ENCODE assay signal across 1 cellular context in the genomic region with DNA sequence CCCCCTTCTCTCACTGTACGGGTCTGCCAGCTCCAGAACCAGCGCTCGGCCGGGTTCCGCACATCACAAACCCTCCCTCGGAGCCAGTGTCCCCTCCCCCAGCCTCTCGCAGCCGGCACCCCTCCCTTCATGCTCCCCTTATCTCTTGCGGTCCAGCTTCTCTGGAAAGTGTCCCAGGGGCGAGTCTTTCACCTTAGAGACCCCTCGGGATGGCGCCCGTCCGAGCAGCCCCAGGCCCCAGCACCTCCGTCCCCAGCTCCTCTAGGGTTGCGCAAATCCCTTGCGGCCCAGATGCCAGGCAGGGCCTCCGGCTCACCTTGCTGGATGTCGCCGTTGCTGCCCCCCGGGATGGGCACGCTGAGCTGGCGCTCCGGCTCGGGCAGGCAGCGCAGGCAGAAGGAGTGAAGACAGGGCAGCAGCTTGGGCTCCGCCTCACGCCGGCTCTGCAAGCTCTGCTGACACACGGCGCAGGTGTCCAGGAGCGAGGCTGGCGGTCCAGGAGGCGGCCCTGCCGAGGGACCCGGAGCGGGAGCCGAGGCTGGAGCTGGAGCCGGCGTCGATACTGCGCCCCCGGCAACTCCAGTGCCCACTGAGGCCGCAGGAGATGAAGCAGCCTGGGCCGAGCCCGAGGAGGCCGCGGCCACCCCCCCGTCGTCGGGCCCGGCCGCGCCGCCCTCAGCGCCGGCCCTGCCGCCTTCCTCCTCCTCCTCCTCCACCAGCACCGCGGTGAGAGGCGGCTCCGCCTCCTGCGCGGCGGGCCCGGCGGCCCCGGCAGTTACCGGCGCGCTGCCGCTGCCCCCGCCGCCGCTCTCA.
A peak's percentile ranks its signal among the peaks of the same experiment; 100 is the strongest.
TF ChIP-seq lines count a peak whose summit lies in the region.

No MANE protein-coding gene starts in this region.

TF ChIP-seq in K562, 482 proteins besides CTCF, POLR2A, EP300 and RAD21 (continued from another document and continues in another):
- TF ChIP-seq, protein P1, sequence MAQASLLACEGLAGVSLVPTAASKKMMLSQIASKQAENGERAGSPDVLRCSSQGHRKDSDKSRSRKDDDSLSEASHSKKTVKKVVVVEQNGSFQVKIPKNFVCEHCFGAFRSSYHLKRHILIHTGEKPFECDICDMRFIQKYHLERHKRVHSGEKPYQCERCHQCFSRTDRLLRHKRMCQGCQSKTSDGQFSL (CRISPR knock-in tag; IDR thresholded peaks at IDR 0.05) = peak; percentile 74
- TF ChIP-seq, protein P1 (tag; IDR thresholded peaks at IDR 0.05) = 0 out of 4 replicates have a peak, but pooled peaks of 1 of the 2 experiments have one; percentile 48
- peak; percentile 49 for TF ChIP-seq ETS2 (tag; IDR thresholded peaks at IDR 0.05; ENCODE audit: borderline replicate concordance, poor library complexity, severe bottlenecking)
- TF ChIP-seq, protein P2, sequence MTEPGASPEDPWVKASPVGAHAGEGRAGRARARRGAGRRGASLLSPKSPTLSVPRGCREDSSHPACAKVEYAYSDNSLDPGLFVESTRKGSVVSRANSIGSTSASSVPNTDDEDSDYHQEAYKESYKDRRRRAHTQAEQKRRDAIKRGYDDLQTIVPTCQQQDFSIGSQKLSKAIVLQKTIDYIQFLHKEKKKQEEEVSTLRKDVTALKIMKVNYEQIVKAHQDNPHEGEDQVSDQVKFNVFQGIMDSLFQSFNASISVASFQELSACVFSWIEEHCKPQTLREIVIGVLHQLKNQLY (CRISPR knock-in tag; conservative IDR thresholded peaks at IDR 0.05) = no peak; a peak in 1 of 4 replicates
- peak; percentile 69 to 91; a peak in 3 of 4 replicates for TF ChIP-seq MAZ (CRISPR knock-in tag; conservative IDR thresholded peaks at IDR 0.05 in 1 of 2, IDR thresholded peaks at IDR 0.05 in 1 of 2)
- TF ChIP-seq ARID1B (IDR thresholded peaks at IDR 0.05) = peak; percentile 92
- TF ChIP-seq ESRRB (CRISPR knock-in tag; IDR thresholded peaks at IDR 0.05; ENCODE audit: borderline replicate concordance) = no peak
- no peak for TF ChIP-seq ZNF274 (IDR thresholded peaks at IDR 0.05; ENCODE audit: borderline replicate concordance, low read depth, low read length)
- no peak for TF ChIP-seq STAG1 (CRISPR knock-in tag; IDR thresholded peaks at IDR 0.05; ENCODE audit: borderline replicate concordance)
- TF ChIP-seq SIRT6 (IDR thresholded peaks at IDR 0.05; ENCODE audit: low read depth, low read length) = no peak
- TF ChIP-seq, protein P3, sequence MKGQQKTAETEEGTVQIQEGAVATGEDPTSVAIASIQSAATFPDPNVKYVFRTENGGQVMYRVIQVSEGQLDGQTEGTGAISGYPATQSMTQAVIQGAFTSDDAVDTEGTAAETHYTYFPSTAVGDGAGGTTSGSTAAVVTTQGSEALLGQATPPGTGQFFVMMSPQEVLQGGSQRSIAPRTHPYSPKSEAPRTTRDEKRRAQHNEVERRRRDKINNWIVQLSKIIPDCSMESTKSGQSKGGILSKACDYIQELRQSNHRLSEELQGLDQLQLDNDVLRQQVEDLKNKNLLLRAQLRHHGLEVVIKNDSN (CRISPR knock-in tag; IDR thresholded peaks at IDR 0.05) = 0 out of 2 replicates have a peak, but pooled peaks have one; percentile 12
- TF ChIP-seq, protein P4, sequence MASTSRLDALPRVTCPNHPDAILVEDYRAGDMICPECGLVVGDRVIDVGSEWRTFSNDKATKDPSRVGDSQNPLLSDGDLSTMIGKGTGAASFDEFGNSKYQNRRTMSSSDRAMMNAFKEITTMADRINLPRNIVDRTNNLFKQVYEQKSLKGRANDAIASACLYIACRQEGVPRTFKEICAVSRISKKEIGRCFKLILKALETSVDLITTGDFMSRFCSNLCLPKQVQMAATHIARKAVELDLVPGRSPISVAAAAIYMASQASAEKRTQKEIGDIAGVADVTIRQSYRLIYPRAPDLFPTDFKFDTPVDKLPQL (IDR thresholded peaks at IDR 0.05; ENCODE audit: extremely low read depth, insufficient read length) = no peak
- TF ChIP-seq TCF7L2 (IDR thresholded peaks at IDR 0.05; ENCODE audit: low read depth, low read length) = no peak
- TF ChIP-seq GATAD2B (IDR thresholded peaks at IDR 0.05; ENCODE audit: borderline replicate concordance) = no peak; the same call in 1 of the 2 replicates
- TF ChIP-seq CREB1 (IDR thresholded peaks at IDR 0.05) = 0 out of 2 replicates have a peak, but pooled peaks have one; percentile 10
- no peak for TF ChIP-seq CREB1 (CRISPR knock-in tag; IDR thresholded peaks at IDR 0.05)
- TF ChIP-seq, protein P5, sequence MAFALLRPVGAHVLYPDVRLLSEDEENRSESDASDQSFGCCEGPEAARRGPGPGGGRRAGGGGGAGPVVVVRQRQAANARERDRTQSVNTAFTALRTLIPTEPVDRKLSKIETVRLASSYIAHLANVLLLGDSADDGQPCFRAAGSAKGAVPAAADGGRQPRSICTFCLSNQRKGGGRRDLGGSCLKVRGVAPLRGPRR (CRISPR knock-in tag; IDR thresholded peaks at IDR 0.05) = no peak
- TF ChIP-seq GTF2E2 (tag; IDR thresholded peaks at IDR 0.05) = no peak
- TF ChIP-seq SRF (CRISPR knock-in tag; IDR thresholded peaks at IDR 0.05) = no peak
- no peak for TF ChIP-seq RFX1 (IDR thresholded peaks at IDR 0.05)
- no peak for TF ChIP-seq SETDB1 (IDR thresholded peaks at IDR 0.05; ENCODE audit: low read length)
- no peak for TF ChIP-seq KHSRP (IDR thresholded peaks at IDR 0.05)
- TF ChIP-seq, protein P6, sequence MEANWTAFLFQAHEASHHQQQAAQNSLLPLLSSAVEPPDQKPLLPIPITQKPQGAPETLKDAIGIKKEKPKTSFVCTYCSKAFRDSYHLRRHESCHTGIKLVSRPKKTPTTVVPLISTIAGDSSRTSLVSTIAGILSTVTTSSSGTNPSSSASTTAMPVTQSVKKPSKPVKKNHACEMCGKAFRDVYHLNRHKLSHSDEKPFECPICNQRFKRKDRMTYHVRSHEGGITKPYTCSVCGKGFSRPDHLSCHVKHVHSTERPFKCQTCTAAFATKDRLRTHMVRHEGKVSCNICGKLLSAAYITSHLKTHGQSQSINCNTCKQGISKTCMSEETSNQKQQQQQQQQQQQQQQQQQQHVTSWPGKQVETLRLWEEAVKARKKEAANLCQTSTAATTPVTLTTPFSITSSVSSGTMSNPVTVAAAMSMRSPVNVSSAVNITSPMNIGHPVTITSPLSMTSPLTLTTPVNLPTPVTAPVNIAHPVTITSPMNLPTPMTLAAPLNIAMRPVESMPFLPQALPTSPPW (CRISPR knock-in tag; IDR thresholded peaks at IDR 0.05) = no peak
- TF ChIP-seq, protein P7, sequence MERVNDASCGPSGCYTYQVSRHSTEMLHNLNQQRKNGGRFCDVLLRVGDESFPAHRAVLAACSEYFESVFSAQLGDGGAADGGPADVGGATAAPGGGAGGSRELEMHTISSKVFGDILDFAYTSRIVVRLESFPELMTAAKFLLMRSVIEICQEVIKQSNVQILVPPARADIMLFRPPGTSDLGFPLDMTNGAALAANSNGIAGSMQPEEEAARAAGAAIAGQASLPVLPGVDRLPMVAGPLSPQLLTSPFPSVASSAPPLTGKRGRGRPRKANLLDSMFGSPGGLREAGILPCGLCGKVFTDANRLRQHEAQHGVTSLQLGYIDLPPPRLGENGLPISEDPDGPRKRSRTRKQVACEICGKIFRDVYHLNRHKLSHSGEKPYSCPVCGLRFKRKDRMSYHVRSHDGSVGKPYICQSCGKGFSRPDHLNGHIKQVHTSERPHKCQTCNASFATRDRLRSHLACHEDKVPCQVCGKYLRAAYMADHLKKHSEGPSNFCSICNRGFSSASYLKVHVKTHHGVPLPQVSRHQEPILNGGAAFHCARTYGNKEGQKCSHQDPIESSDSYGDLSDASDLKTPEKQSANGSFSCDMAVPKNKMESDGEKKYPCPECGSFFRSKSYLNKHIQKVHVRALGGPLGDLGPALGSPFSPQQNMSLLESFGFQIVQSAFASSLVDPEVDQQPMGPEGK (CRISPR knock-in tag; IDR thresholded peaks at IDR 0.05; ENCODE audit: borderline replicate concordance) = no peak
- no peak for TF ChIP-seq ZNF583 (CRISPR knock-in tag; IDR thresholded peaks at IDR 0.05)
- peak in 1 of 2 experiments; percentile 27; a peak in 2 of 4 replicates for TF ChIP-seq SIN3A (IDR thresholded peaks at IDR 0.05; ENCODE audit: borderline replicate concordance in 2 of 2, control insufficient read depth in 1 of 2, low read depth in 2 of 2, low read length in 2 of 2)
- no peak for TF ChIP-seq PPARD (CRISPR knock-in tag; IDR thresholded peaks at IDR 0.05)
- TF ChIP-seq DPF2 (IDR thresholded peaks at IDR 0.05) = peak; percentile 92
- TF ChIP-seq SRSF1 (IDR thresholded peaks at IDR 0.05; ENCODE audit: low read depth, low read length) = no peak
- TF ChIP-seq, protein P8, sequence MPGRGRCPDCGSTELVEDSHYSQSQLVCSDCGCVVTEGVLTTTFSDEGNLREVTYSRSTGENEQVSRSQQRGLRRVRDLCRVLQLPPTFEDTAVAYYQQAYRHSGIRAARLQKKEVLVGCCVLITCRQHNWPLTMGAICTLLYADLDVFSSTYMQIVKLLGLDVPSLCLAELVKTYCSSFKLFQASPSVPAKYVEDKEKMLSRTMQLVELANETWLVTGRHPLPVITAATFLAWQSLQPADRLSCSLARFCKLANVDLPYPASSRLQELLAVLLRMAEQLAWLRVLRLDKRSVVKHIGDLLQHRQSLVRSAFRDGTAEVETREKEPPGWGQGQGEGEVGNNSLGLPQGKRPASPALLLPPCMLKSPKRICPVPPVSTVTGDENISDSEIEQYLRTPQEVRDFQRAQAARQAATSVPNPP (IDR thresholded peaks at IDR 0.05; ENCODE audit: borderline replicate concordance, insufficient read depth, insufficient read length) = no peak
- TF ChIP-seq HMGN3 (IDR thresholded peaks at IDR 0.05; ENCODE audit: borderline replicate concordance, extremely low read depth, insufficient read length, low read depth, low read length) = peak; percentile 73
- no peak; a peak in 1 of 3 replicates for TF ChIP-seq CBX3 (IDR thresholded peaks at IDR 0.05; ENCODE audit: borderline replicate concordance in 1 of 2, low read length in 2 of 2)
- peak; percentile 36 to 87; a peak in 3 of 4 replicates for TF ChIP-seq NONO (IDR thresholded peaks at IDR 0.05; ENCODE audit: low read depth in 2 of 2, low read length in 1 of 2)
- no peak; the same call in none of the 2 replicates for TF ChIP-seq FOXP1 (CRISPR knock-in tag; IDR thresholded peaks at IDR 0.05)
- no peak for TF ChIP-seq POLR2H (tag; IDR thresholded peaks at IDR 0.05; ENCODE audit: low read depth)
- TF ChIP-seq, protein P9, sequence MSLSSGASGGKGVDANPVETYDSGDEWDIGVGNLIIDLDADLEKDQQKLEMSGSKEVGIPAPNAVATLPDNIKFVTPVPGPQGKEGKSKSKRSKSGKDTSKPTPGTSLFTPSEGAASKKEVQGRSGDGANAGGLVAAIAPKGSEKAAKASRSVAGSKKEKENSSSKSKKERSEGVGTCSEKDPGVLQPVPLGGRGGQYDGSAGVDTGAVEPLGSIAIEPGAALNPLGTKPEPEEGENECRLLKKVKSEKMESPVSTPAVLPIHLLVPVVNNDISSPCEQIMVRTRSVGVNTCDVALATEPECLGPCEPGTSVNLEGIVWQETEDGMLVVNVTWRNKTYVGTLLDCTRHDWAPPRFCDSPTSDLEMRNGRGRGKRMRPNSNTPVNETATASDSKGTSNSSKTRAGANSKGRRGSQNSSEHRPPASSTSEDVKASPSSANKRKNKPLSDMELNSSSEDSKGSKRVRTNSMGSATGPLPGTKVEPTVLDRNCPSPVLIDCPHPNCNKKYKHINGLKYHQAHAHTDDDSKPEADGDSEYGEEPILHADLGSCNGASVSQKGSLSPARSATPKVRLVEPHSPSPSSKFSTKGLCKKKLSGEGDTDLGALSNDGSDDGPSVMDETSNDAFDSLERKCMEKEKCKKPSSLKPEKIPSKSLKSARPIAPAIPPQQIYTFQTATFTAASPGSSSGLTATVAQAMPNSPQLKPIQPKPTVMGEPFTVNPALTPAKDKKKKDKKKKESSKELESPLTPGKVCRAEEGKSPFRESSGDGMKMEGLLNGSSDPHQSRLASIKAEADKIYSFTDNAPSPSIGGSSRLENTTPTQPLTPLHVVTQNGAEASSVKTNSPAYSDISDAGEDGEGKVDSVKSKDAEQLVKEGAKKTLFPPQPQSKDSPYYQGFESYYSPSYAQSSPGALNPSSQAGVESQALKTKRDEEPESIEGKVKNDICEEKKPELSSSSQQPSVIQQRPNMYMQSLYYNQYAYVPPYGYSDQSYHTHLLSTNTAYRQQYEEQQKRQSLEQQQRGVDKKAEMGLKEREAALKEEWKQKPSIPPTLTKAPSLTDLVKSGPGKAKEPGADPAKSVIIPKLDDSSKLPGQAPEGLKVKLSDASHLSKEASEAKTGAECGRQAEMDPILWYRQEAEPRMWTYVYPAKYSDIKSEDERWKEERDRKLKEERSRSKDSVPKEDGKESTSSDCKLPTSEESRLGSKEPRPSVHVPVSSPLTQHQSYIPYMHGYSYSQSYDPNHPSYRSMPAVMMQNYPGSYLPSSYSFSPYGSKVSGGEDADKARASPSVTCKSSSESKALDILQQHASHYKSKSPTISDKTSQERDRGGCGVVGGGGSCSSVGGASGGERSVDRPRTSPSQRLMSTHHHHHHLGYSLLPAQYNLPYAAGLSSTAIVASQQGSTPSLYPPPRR (CRISPR knock-in tag; IDR thresholded peaks at IDR 0.05; ENCODE audit: borderline replicate concordance) = no peak
- TF ChIP-seq NCOA6 (IDR thresholded peaks at IDR 0.05) = no peak
- TF ChIP-seq JUN (IDR thresholded peaks at IDR 0.05; ENCODE audit: borderline replicate concordance, low read depth, low read length) = no peak
- 0 out of 2 replicates have a peak, but pooled peaks have one; percentile 37 for TF ChIP-seq JUN (CRISPR knock-in tag; IDR thresholded peaks at IDR 0.05; ENCODE audit: borderline replicate concordance)
- TF ChIP-seq THRAP3 (IDR thresholded peaks at IDR 0.05; ENCODE audit: borderline replicate concordance) = no peak
- TF ChIP-seq SMARCB1 (IDR thresholded peaks at IDR 0.05; ENCODE audit: insufficient read length, low read depth) = no peak
- TF ChIP-seq CEBPB (tag; IDR thresholded peaks at IDR 0.05) = peak; percentile 88
- no peak for TF ChIP-seq ZNF77 (CRISPR knock-in tag; IDR thresholded peaks at IDR 0.05)
- no peak for TF ChIP-seq PTRF (tag; IDR thresholded peaks at IDR 0.05)
- TF ChIP-seq MCM2 (IDR thresholded peaks at IDR 0.05; ENCODE audit: low read depth) = no peak
- peak; percentile 78 for TF ChIP-seq CHD4 (IDR thresholded peaks at IDR 0.05; ENCODE audit: insufficient read depth, insufficient replicate concordance, low read depth, low read length, poor library complexity, severe bottlenecking)
- TF ChIP-seq, protein P10, sequence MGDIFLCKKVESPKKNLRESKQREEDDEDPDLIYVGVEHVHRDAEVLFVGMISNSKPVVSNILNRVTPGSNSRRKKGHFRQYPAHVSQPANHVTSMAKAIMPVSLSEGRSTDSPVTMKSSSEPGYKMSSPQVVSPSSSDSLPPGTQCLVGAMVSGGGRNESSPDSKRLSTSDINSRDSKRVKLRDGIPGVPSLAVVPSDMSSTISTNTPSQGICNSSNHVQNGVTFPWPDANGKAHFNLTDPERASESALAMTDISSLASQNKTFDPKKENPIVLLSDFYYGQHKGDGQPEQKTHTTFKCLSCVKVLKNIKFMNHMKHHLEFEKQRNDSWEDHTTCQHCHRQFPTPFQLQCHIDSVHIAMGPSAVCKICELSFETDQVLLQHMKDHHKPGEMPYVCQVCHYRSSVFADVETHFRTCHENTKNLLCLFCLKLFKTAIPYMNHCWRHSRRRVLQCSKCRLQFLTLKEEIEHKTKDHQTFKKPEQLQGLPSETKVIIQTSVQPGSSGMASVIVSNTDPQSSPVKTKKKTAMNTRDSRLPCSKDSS (IDR thresholded peaks at IDR 0.05; ENCODE audit: low read depth, partially characterized antibody) = no peak
- no peak for TF ChIP-seq MED1 (CRISPR knock-in tag; IDR thresholded peaks at IDR 0.05; ENCODE audit: borderline replicate concordance)
- no peak for TF ChIP-seq MEF2A (IDR thresholded peaks at IDR 0.05; ENCODE audit: control insufficient read depth, low read depth, low read length)
- no peak for TF ChIP-seq ZC3H4 (CRISPR knock-in tag; IDR thresholded peaks at IDR 0.05; ENCODE audit: borderline replicate concordance)
- no peak for TF ChIP-seq RUNX1 (IDR thresholded peaks at IDR 0.05; ENCODE audit: low read depth)
